In genomic region chr10:6514844-6515780, GRCh38 we compare ENCODE assay signal across 21 cellular contexts.
DNase-seq lines count a peak whose midpoint lies in the region; ATAC-seq and TF ChIP-seq lines count a peak whose summit lies in the region.
"Had no signal": no experiment of that assay in that cellular context is flagged by ENCODE, and none has a peak within 500 bp of the region (broad histone marks: within the 10 kb centered on the region; RNA-seq: fewer than 3 reads in every experiment).

No MANE protein-coding gene starts in this region.

- 37 to 69% methylated on average over 5 to 12 of the region's 15 CpGs for WGBS in gastroesophageal sphincter (ENCODE audit: low coverage in 1 of 2), 2 donors
- WGBS in upper lobe of left lung, 2 donors, result 71 to 77% methylated on average over 15 of the region's 15 CpGs

- peaks cover 88% of the 10 kb centered on the region for H3K4me1 Mint-ChIP-seq in activated naive CD8-positive, alpha-beta T cell (ENCODE audit: low read depth)
- H3K4me1 Mint-ChIP-seq in activated naive CD8-positive, alpha-beta T cell treated with anti-CD3 and anti-CD28 coated beads for 36 hours, result peaks cover 74% of the 10 kb centered on the region

- H3K27ac ChIP-seq in SJCRH30, result peak overlapping the region; percentile 27; the same call in 1 of the 2 replicates
- H3K27ac ChIP-seq in gastroesophageal sphincter, result peak overlapping the region in 1 of 4 donors; percentile 22
- no peak overlapping the region for H3K27ac ChIP-seq in upper lobe of left lung
- H3K27ac ChIP-seq: skin epidermis, vagina had no signal

- H3K4me3 ChIP-seq in SJCRH30 (no peak overlapping the region), gastroesophageal sphincter (no peak overlapping the region), upper lobe of left lung (no peak overlapping the region)
- H3K4me3 ChIP-seq: skin epidermis, vagina had no signal

- no peaks in the 10 kb centered on the region for H3K27me3 Mint-ChIP-seq in activated naive CD8-positive, alpha-beta T cell
- no peaks in the 10 kb centered on the region for H3K27me3 Mint-ChIP-seq in activated naive CD8-positive, alpha-beta T cell treated with anti-CD3 and anti-CD28 coated beads for 36 hours
- H3K27me3 Mint-ChIP-seq: activated CD4-positive, alpha-beta T cell treated with anti-CD3 and anti-CD28 coated beads, Interleukin-2, amount 10 ng/mL, durations not matched to agents 7 days and 5 days had no signal

- no peak overlapping the region for H3K4me3 Mint-ChIP-seq in activated naive CD8-positive, alpha-beta T cell
- no peak overlapping the region for H3K4me3 Mint-ChIP-seq in activated naive CD8-positive, alpha-beta T cell treated with anti-CD3 and anti-CD28 coated beads for 36 hours
- H3K4me3 Mint-ChIP-seq: activated CD4-positive, alpha-beta T cell treated with anti-CD3 and anti-CD28 coated beads, Interleukin-2, amount 10 ng/mL, durations not matched to agents 7 days and 5 days; brain had no signal

- H3K27me3 ChIP-seq in SJCRH30 (no peaks in the 10 kb centered on the region), gastroesophageal sphincter (peaks cover 3% of the 10 kb centered on the region), upper lobe of left lung (no peaks in the 10 kb centered on the region)
- H3K27me3 ChIP-seq: vagina had no signal

- TF ChIP-seq POLR2A in gastroesophageal sphincter (IDR thresholded peaks at IDR 0.05) (no peak), upper lobe of left lung (IDR thresholded peaks at IDR 0.05) (no peak)

- H3K4me1 ChIP-seq in SJCRH30, result peaks cover 12% of the 10 kb centered on the region; the same call in 1 of the 2 replicates
- peaks cover 0 to 9% (median 0%) of the 10 kb centered on the region in 3 donors for H3K4me1 ChIP-seq in gastroesophageal sphincter
- no peaks in the 10 kb centered on the region for H3K4me1 ChIP-seq in upper lobe of left lung
- H3K4me1 ChIP-seq: vagina had no signal

- DNase-seq in activated naive CD8-positive, alpha-beta T cell treated with anti-CD3 and anti-CD28 coated beads for 36 hours, result no peak
- DNase-seq in SJCRH30, result peak; percentile 11 to 40
- DNase-seq in upper lobe of left lung, result no peak
- no peak for DNase-seq in glomerular visceral epithelial cell (ENCODE audit: extremely low spot score)
- DNase-seq: activated CD4-positive, alpha-beta T cell treated with anti-CD3 and anti-CD28 coated beads, Interleukin-2, amount 10 ng/mL, durations not matched to agents 7 days and 5 days; activated effector memory CD4-positive, alpha-beta T cell treated with anti-CD3 and anti-CD28 coated beads, Interleukin-2, amount 50 U/mL, for 16 hours; effector CD4-positive, alpha-beta T cell; HCEC 1CT; Karpas-422; mammary epithelial cell; NCI-H1930; NCI-H524 treated with DMSO at 0.1 percent for 48 hours; stimulated activated naive CD4-positive, alpha-beta T cell treated with Interleukin-2 at 50 U/mL for 16 hours had no signal

- peak overlapping the region; percentile 46 for H3K27ac Mint-ChIP-seq in activated naive CD8-positive, alpha-beta T cell
- no peak overlapping the region for H3K27ac Mint-ChIP-seq in activated naive CD8-positive, alpha-beta T cell treated with anti-CD3 and anti-CD28 coated beads for 36 hours
- H3K27ac Mint-ChIP-seq: activated CD4-positive, alpha-beta T cell treated with anti-CD3 and anti-CD28 coated beads, Interleukin-2, amount 10 ng/mL, durations not matched to agents 7 days and 5 days had no signal

- H3K9me3 ChIP-seq in SJCRH30 (replicated peaks) (no peaks in the 10 kb centered on the region), gastroesophageal sphincter (no peaks in the 10 kb centered on the region), upper lobe of left lung (no peaks in the 10 kb centered on the region)
- H3K9me3 ChIP-seq: vagina had no signal

- ATAC-seq in gastroesophageal sphincter, result peak; percentile 50
- peak; percentile 73 to 75 for ATAC-seq in upper lobe of left lung (ENCODE audit: low FRiP score in 2 of 2)
- no peak for ATAC-seq in HG03520 (IDR thresholded peaks at IDR 0.05; ENCODE audit: unreplicated experiment)
- no peak for ATAC-seq in HG03571 (IDR thresholded peaks at IDR 0.05; ENCODE audit: unreplicated experiment)
- ATAC-seq: Panc1 had no signal

- no peak for TF ChIP-seq EP300 in gastroesophageal sphincter (IDR thresholded peaks at IDR 0.05)
- TF ChIP-seq EP300 in upper lobe of left lung (IDR thresholded peaks at IDR 0.05), result no peak

- TF ChIP-seq CTCF in gastroesophageal sphincter (IDR thresholded peaks at IDR 0.05) (no peak), upper lobe of left lung (IDR thresholded peaks at IDR 0.05) (no peak)

- H3K36me3 ChIP-seq in SJCRH30 (no peaks in the 10 kb centered on the region), gastroesophageal sphincter (no peaks in the 10 kb centered on the region), upper lobe of left lung (no peaks in the 10 kb centered on the region)
- H3K36me3 ChIP-seq: vagina had no signal

- no peaks in the 10 kb centered on the region for H3K9me3 Mint-ChIP-seq in activated naive CD8-positive, alpha-beta T cell (ENCODE audit: low read depth)
- peaks cover 16% of the 10 kb centered on the region for H3K9me3 Mint-ChIP-seq in activated naive CD8-positive, alpha-beta T cell treated with anti-CD3 and anti-CD28 coated beads for 36 hours

- H3K36me3 Mint-ChIP-seq in activated naive CD8-positive, alpha-beta T cell, result peaks cover 17% of the 10 kb centered on the region
- peaks cover 67% of the 10 kb centered on the region for H3K36me3 Mint-ChIP-seq in activated naive CD8-positive, alpha-beta T cell treated with anti-CD3 and anti-CD28 coated beads for 36 hours
- H3K36me3 Mint-ChIP-seq: brain had no signal

Comparison
In these comparisons a context has a peak if more than half of its experiments do, and no peak if none do; other contexts are left out.
1. DNase-seq: peak in SJCRH30 (2 of 2); none in activated naive CD8-positive, alpha-beta T cell treated with anti-CD3 and anti-CD28 coated beads for 36 hours (single experiment), upper lobe of left lung (0 of 2) and glomerular visceral epithelial cell (single experiment).
2. ATAC-seq: peak in gastroesophageal sphincter (single experiment) and upper lobe of left lung (2 of 2); none in HG03520 (single experiment) and HG03571 (single experiment).